ENCODE assay signal across 9 cellular contexts in genomic region chr17:8153550-8153956, GRCh38. TPM values are rescaled to one million over a fixed set of nuclear protein-coding genes. Genes with fewer than 3 reads are reported as not detected.
A peak's percentile ranks its signal among the peaks of the same experiment; 100 is the strongest.
DNase-seq lines count a peak whose midpoint lies in the region; ATAC-seq, FAIRE-seq and TF ChIP-seq lines count a peak whose summit lies in the region.
"Had no signal": no experiment of that assay in that cellular context is flagged by ENCODE, and none has a peak within 500 bp of the region (broad histone marks: within the 10 kb centered on the region; RNA-seq: fewer than 3 reads in every experiment).

No MANE protein-coding gene starts in this region.

- H3K9me3 Mint-ChIP-seq in Caco-2 (ENCODE audit: unreplicated experiment): no peaks in the 10 kb centered on the region
- H3K9me3 Mint-ChIP-seq in activated naive CD4-positive, alpha-beta T cell treated with anti-CD3 and anti-CD28 coated beads, Interleukin-2, amount 10 ng/mL, durations not matched to agents 7 days and 5 days: no peaks in the 10 kb centered on the region

- peaks cover 21% of the 10 kb centered on the region for H3K4me1 Mint-ChIP-seq in Caco-2 (ENCODE audit: low read depth, unreplicated experiment)
- peaks cover 41% of the 10 kb centered on the region for H3K4me1 Mint-ChIP-seq in activated naive CD4-positive, alpha-beta T cell treated with anti-CD3 and anti-CD28 coated beads, Interleukin-2, amount 10 ng/mL, durations not matched to agents 7 days and 5 days

- H3K27me3 Mint-ChIP-seq in Caco-2 (ENCODE audit: insufficient read depth, unreplicated experiment): no peaks in the 10 kb centered on the region
- H3K27me3 Mint-ChIP-seq in activated naive CD4-positive, alpha-beta T cell treated with anti-CD3 and anti-CD28 coated beads, Interleukin-2, amount 10 ng/mL, durations not matched to agents 7 days and 5 days: no peaks in the 10 kb centered on the region

- H3K9me3 ChIP-seq in Caco-2 (no peaks in the 10 kb centered on the region), MG63 (no peaks in the 10 kb centered on the region), neutrophil (no peaks in the 10 kb centered on the region), aorta (ENCODE audit: control insufficient read depth, low read length) (no peaks in the 10 kb centered on the region)

- peak overlapping the region; percentile 84 for H3K4me3 Mint-ChIP-seq in Caco-2 (ENCODE audit: unreplicated experiment)
- peak overlapping the region; percentile 89 for H3K4me3 Mint-ChIP-seq in activated naive CD4-positive, alpha-beta T cell treated with anti-CD3 and anti-CD28 coated beads, Interleukin-2, amount 10 ng/mL, durations not matched to agents 7 days and 5 days

- CTCF ChIA-PET in Caco-2 (lab: Charles Lee): no interaction called here
- CTCF ChIA-PET in activated naive CD4-positive, alpha-beta T cell treated with anti-CD3 and anti-CD28 coated beads, Interleukin-2, amount 10 ng/mL, durations not matched to agents 7 days and 5 days (lab: Charles Lee): interaction anchor here (6.8 kb wide), 1 partner anchor 15 kb away, joined by 40 read pairs; no protein-coding TSS in a partner anchor

- H3K36me3 ChIP-seq in Caco-2 (ENCODE audit: control insufficient read depth, insufficient read depth, low read length): no peaks in the 10 kb centered on the region
- H3K36me3 ChIP-seq in MG63: peaks cover 10% of the 10 kb centered on the region
- H3K36me3 ChIP-seq in neutrophil: peaks cover 12% of the 10 kb centered on the region
- H3K36me3 ChIP-seq in aorta (ENCODE audit: control insufficient read depth in 1 of 2, insufficient read depth in 2 of 2, low read length in 1 of 2): peaks cover 0 to 11% of the 10 kb centered on the region in 2 donors

- BruUV-seq in Caco-2 (replicated peaks; lab: Mats Ljungman, UMichigan): no TSS peak

- DNase-seq in Caco-2 (peak; percentile 37 to 67), MG63 (peak; percentile 93), frontal cortex (ENCODE audit: low spot score in 2 of 2) (peak; percentile 66 to 67), aorta (peak; percentile 90 to 91)
- DNase-seq in activated naive CD4-positive, alpha-beta T cell treated with anti-CD3 and anti-CD28 coated beads, Interleukin-2, amount 10 ng/mL, durations not matched to agents 7 days and 5 days: peak; percentile 51

- peaks cover 13% of the 10 kb centered on the region for H3K36me3 Mint-ChIP-seq in Caco-2 (ENCODE audit: insufficient read depth, unreplicated experiment)
- peaks cover 12% of the 10 kb centered on the region for H3K36me3 Mint-ChIP-seq in activated naive CD4-positive, alpha-beta T cell treated with anti-CD3 and anti-CD28 coated beads, Interleukin-2, amount 10 ng/mL, durations not matched to agents 7 days and 5 days

- H3K27ac ChIP-seq in neutrophil: peak overlapping the region; percentile 90
- peak overlapping the region; percentile 77 to 96 for H3K27ac ChIP-seq in aorta (ENCODE audit: low read depth in 1 of 2, low read length in 2 of 2)

- 22 to 24% methylated on average over 13 of the region's 13 CpGs for WGBS in aorta, 2 donors

- peak overlapping the region; percentile 99 for H3K27ac Mint-ChIP-seq in Caco-2 (ENCODE audit: unreplicated experiment)
- no peak overlapping the region for H3K27ac Mint-ChIP-seq in activated naive CD4-positive, alpha-beta T cell treated with anti-CD3 and anti-CD28 coated beads, Interleukin-2, amount 10 ng/mL, durations not matched to agents 7 days and 5 days

- FAIRE-seq in frontal cortex (lab: Jason Lieb, UNC): no peak

- H3K27me3 ChIP-seq in Caco-2 (replicated peaks; ENCODE audit: control insufficient read depth, insufficient read depth, low read length) (no peaks in the 10 kb centered on the region), MG63 (no peaks in the 10 kb centered on the region), neutrophil (peaks cover 15% of the 10 kb centered on the region), aorta (ENCODE audit: control insufficient read depth in 1 of 2, insufficient read depth in 2 of 2, low read length in 1 of 2) (no peaks in the 10 kb centered on the region)

- intact Hi-C loops in Caco-2 (cut with micrococcal nuclease; ENCODE audit: unreplicated experiment): no loop called here
- intact Hi-C loops in aorta (cut with DNase I): loop anchor here in 1 of 2 donors (5.0 to 10.0 kb wide), 2 partner anchors 469 to 581 kb away; partner anchors contain the start of genes TP53 and WRAP53

- POLR2A ChIA-PET in Caco-2 (lab: Charles Lee): interaction anchor here (1.2 kb wide), 1 partner anchor 19 kb away, joined by 3 read pairs; no protein-coding TSS in a partner anchor

- H3K4me1 ChIP-seq in Caco-2 (peaks cover 19% of the 10 kb centered on the region), neutrophil (ENCODE audit: control insufficient read depth in 1 of 2, insufficient read depth in 1 of 2, low read depth in 1 of 2, low read length in 1 of 2) (peaks cover 67 to 70% of the 10 kb centered on the region in 2 experiments), aorta (ENCODE audit: control insufficient read depth in 1 of 2, insufficient read depth in 2 of 2, low read length in 2 of 2) (no peaks in the 10 kb centered on the region)

- no peak overlapping the region for H3K4me3 ChIP-seq in Caco-2 (ENCODE audit: low read depth, low read length)
- H3K4me3 ChIP-seq in MG63: peak overlapping the region; percentile 4; the same call in 1 of the 2 replicates
- H3K4me3 ChIP-seq in neutrophil (ENCODE audit: low read depth in 1 of 2, low read length in 1 of 2): peak overlapping the region; percentile 44 to 92
- no peak overlapping the region for H3K4me3 ChIP-seq in aorta (ENCODE audit: low read length in 2 of 2)

- peak; percentile 6 for ATAC-seq in aorta (ENCODE audit: low FRiP score)
- no peak for ATAC-seq in HG02870 (IDR thresholded peaks at IDR 0.05; ENCODE audit: unreplicated experiment)
- no peak for ATAC-seq in GM19351 (IDR thresholded peaks at IDR 0.05; ENCODE audit: unreplicated experiment)

- no peak for TF ChIP-seq CTCF in Caco-2 (IDR thresholded peaks at IDR 0.05; ENCODE audit: insufficient read depth in 1 of 2, low read depth in 1 of 2, low read length in 1 of 2, severe bottlenecking in 1 of 2, unreplicated experiment in 1 of 2)
- no peak for TF ChIP-seq CTCF in neutrophil (IDR thresholded peaks at IDR 0.05)

RNA-seq across cellular contexts. Expression of gene PER1, which starts 1.3 kb away (rescaled TPM):
- total RNA-seq in Caco-2 (2022) (10.6 and 10.8 TPM in 2 replicates), frontal cortex (6.5 TPM), aorta (100 to 1,000 TPM; 100 to 297 TPM)
- total RNA-seq in MG63 (2014; rRNA removed; shearing (Covaris generic); ENCODE audit: low replicate concordance): 1.3 and 7.9 TPM in 2 replicates
- 100 to 1,000 TPM in 1 of 2 donors, 10 to 100 TPM in 1; 34.3 to 246 TPM for polyA plus RNA-seq in aorta

RNA-seq across cellular contexts. Expression of gene VAMP2, which starts 9.2 kb away (rescaled TPM):
- total RNA-seq in Caco-2 (2022) (10.5 and 12.2 TPM in 2 replicates), frontal cortex (23.6 TPM), aorta (10 to 100 TPM; 73.4 to 80.8 TPM)
- total RNA-seq in MG63 (2014; rRNA removed; shearing (Covaris generic); ENCODE audit: low replicate concordance): 0.59 and 3.2 TPM in 2 replicates
- 100 to 1,000 TPM in 1 of 2 donors, 10 to 100 TPM in 1; 59.7 to 105 TPM for polyA plus RNA-seq in aorta

RNA-seq across cellular contexts. Expression of gene TMEM107, which starts 22.6 kb away (rescaled TPM):
- total RNA-seq in Caco-2 (2022): 5.4 TPM in 2 replicates
- 17.6 and 25.6 TPM in 2 replicates for total RNA-seq in MG63 (2014; rRNA removed; shearing (Covaris generic); ENCODE audit: low replicate concordance)
- 23.6 TPM for total RNA-seq in frontal cortex
- 10 to 100 TPM in 1 of 2 donors, 1 to 10 TPM in 1; 8.9 to 12.3 TPM for total RNA-seq in aorta
- polyA plus RNA-seq in aorta: 10 to 100 TPM in 1 of 2 donors, 1 to 10 TPM in 1; 9.9 to 20.9 TPM

RNA-seq across cellular contexts. Expression of gene HES7, which starts 29.6 kb away (rescaled TPM):
- total RNA-seq in Caco-2 (2022) (not detected in 2 replicates), frontal cortex (1.2 TPM), aorta (under 1 TPM; 0.19 to 0.30 TPM)
- not detected in 2 replicates for total RNA-seq in MG63 (2014; rRNA removed; shearing (Covaris generic); ENCODE audit: low replicate concordance)
- 1 to 10 TPM in 1 of 2 donors, not detected in 1; 1.6 TPM for polyA plus RNA-seq in aorta

RNA-seq across cellular contexts. Expression of gene ALOXE3, which starts 35.2 kb away (rescaled TPM):
- not detected in 2 replicates for total RNA-seq in Caco-2 (2022)
- total RNA-seq in MG63 (2014; rRNA removed; shearing (Covaris generic); ENCODE audit: low replicate concordance): not detected in 2 replicates
- total RNA-seq in frontal cortex: 0.82 TPM
- total RNA-seq in aorta: not detected
- polyA plus RNA-seq in aorta: not detected
- total RNA-seq: NCI-H460 had no signal

Comparison
In these comparisons a context has a peak if more than half of its experiments do, and no peak if none do; other contexts are left out.
1. H3K4me3 ChIP-seq: peak in MG63 (single experiment) and neutrophil (2 of 2); none in Caco-2 (single experiment) and aorta (0 of 2).
2. Peak in every context shown above with its lines, with median percentiles within 50 percentile points of each other: DNase-seq.